In genomic region chr12:22169281-22169824, GRCh38 we compare ENCODE assay signal across 22 cellular contexts.
A peak's percentile ranks its signal among the peaks of the same experiment; 100 is the strongest.
DNase-seq lines count a peak whose midpoint lies in the region; ATAC-seq and TF ChIP-seq lines count a peak whose summit lies in the region.
"Had no signal": no experiment of that assay in that cellular context is flagged by ENCODE, and none has a peak within 500 bp of the region (broad histone marks: within the 10 kb centered on the region; RNA-seq: fewer than 3 reads in every experiment).

No MANE protein-coding gene starts in this region.

- H3K4me2 ChIP-seq in DND-41 (ENCODE audit: insufficient read depth, low read length) (no peak overlapping the region), OCI-LY3 (ENCODE audit: low read length) (peak overlapping the region; percentile 29)
- H3K4me2 ChIP-seq: GM23338 had no signal

- H3K27me3 ChIP-seq in DND-41 (ENCODE audit: insufficient read depth, low read length, poor library complexity) (no peaks in the 10 kb centered on the region), OCI-LY3 (ENCODE audit: low read depth, low read length) (no peaks in the 10 kb centered on the region)
- H3K27me3 ChIP-seq: Peyer's patch had no signal

- DNase-seq in NCI-H526 treated with DMSO at 0.1 percent for 48 hours (lab: John Stamatoyannopoulos, UW) = peak; percentile 10
- DNase-seq in NCI-H526 (lab: John Stamatoyannopoulos, UW) = no peak
- no peak for DNase-seq in DND-41
- DNase-seq in left colon = no peak
- DNase-seq in activated effector memory CD4-positive, alpha-beta T cell treated with anti-CD3 and anti-CD28 coated beads, Interleukin-2, amount 50 U/mL, for 16 hours = no peak
- DNase-seq in GM19240 (ENCODE audit: insufficient read length, low spot score) = no peak
- DNase-seq: DMS79, KBM-7, NCI-H1694 treated with DMSO at 0.1 percent for 48 hours, NCI-H2081 treated with DMSO at 0.1 percent for 48 hours, NCI-H2227 treated with DMSO at 0.1 percent for 48 hours, NCI-H510A, NCI-H82, Peyer's patch had no signal

- no peak overlapping the region for H3K4me3 ChIP-seq in DND-41 (ENCODE audit: low read depth in 1 of 2, low read length in 2 of 2)
- H3K4me3 ChIP-seq in OCI-LY3 (ENCODE audit: low read length) = no peak overlapping the region
- H3K4me3 ChIP-seq: GM12878, GM23338, HAP-1, Peyer's patch had no signal

- H3K79me2 ChIP-seq in DND-41 (ENCODE audit: insufficient read depth, low read length) (no peaks in the 10 kb centered on the region), OCI-LY3 (ENCODE audit: low read length) (no peaks in the 10 kb centered on the region)

- H3K9ac ChIP-seq in DND-41 (ENCODE audit: low read depth, low read length) = no peak overlapping the region
- peak overlapping the region; percentile 35; the same call in 1 of the 2 replicates for H3K9ac ChIP-seq in OCI-LY3 (ENCODE audit: low read length)

- H3K27ac ChIP-seq in DND-41 (ENCODE audit: low read length) = no peak overlapping the region
- peak overlapping the region; percentile 83 for H3K27ac ChIP-seq in OCI-LY3 (ENCODE audit: low read length)
- H3K27ac ChIP-seq: HL-60, Peyer's patch had no signal

- intact Hi-C loops in left colon (cut with DNase I, micrococcal nuclease) = no loop called here

- ATAC-seq in DND-41 (ENCODE audit: insufficient read depth, low read depth) = peak; percentile 48; the same call in 1 of the 3 replicates
- ATAC-seq in left colon = peak; percentile 30
- no peak for ATAC-seq in HG03469 (IDR thresholded peaks at IDR 0.05; ENCODE audit: unreplicated experiment)
- ATAC-seq: GM12878, GM23338, HepG2, Right ventricle myocardium inferior had no signal

- no peaks in the 10 kb centered on the region for H3K36me3 ChIP-seq in DND-41 (ENCODE audit: insufficient read depth, low read length)
- H3K36me3 ChIP-seq in OCI-LY3 (replicated peaks; ENCODE audit: low read depth, low read length) = peaks cover 13% of the 10 kb centered on the region
- H3K36me3 ChIP-seq: HAP-1, Peyer's patch had no signal

- H3K9me3 ChIP-seq in DND-41 (ENCODE audit: insufficient read depth, low read length, severe bottlenecking) (no peaks in the 10 kb centered on the region), OCI-LY3 (ENCODE audit: insufficient read depth, low read length) (peaks cover 10% of the 10 kb centered on the region)
- H3K9me3 ChIP-seq: HAP-1, Peyer's patch had no signal

- H4K20me1 ChIP-seq in DND-41 (ENCODE audit: insufficient read depth, low read length) = no peaks in the 10 kb centered on the region
- H4K20me1 ChIP-seq in OCI-LY3 (ENCODE audit: insufficient read depth, low read length) = no peaks in the 10 kb centered on the region

- H2AFZ ChIP-seq in DND-41 (ENCODE audit: low read depth, low read length) (no peak overlapping the region), OCI-LY3 (ENCODE audit: low read depth, low read length) (peak overlapping the region; percentile 18)
- H2AFZ ChIP-seq: GM23338 had no signal

- TF ChIP-seq CTCF in DND-41 (IDR thresholded peaks at IDR 0.05; ENCODE audit: borderline replicate concordance, extremely low read depth, low read length, poor library complexity, severe bottlenecking) (no peak), OCI-LY3 (IDR thresholded peaks at IDR 0.05; ENCODE audit: low read depth, low read length) (no peak)

- no peaks in the 10 kb centered on the region for H3K4me1 ChIP-seq in DND-41 (ENCODE audit: insufficient read depth, low read length)
- peaks cover 47% of the 10 kb centered on the region for H3K4me1 ChIP-seq in OCI-LY3 (ENCODE audit: low read length)
- H3K4me1 ChIP-seq: HAP-1, Peyer's patch had no signal
